ENCODE assay signal across 9 cellular contexts in genomic region chrX:103376979-103377324, GRCh38. TPM values are rescaled to one million over a fixed set of nuclear protein-coding genes. Genes with fewer than 3 reads are reported as not detected.
A peak's percentile ranks its signal among the peaks of the same experiment; 100 is the strongest.
DNase-seq lines count a peak whose midpoint lies in the region; ATAC-seq and TF ChIP-seq lines count a peak whose summit lies in the region.
"Had no signal": no experiment of that assay in that cellular context is flagged by ENCODE, and none has a peak within 500 bp of the region (broad histone marks: within the 10 kb centered on the region; RNA-seq: fewer than 3 reads in every experiment).

No MANE protein-coding gene starts in this region.

- ATAC-seq in activated T-helper 17 cell treated with anti-CD3 and anti-CD28 coated beads, Interleukin-2, amount 50 U/mL, for 72 hours (replicated peaks): no peak
- no peak for ATAC-seq in HG03039 (IDR thresholded peaks at IDR 0.05; ENCODE audit: unreplicated experiment)
- ATAC-seq in HG02610 (IDR thresholded peaks at IDR 0.05; ENCODE audit: unreplicated experiment): no peak

- H3K27ac Mint-ChIP-seq in activated T-helper 17 cell treated with anti-CD3 and anti-CD28 coated beads, Interleukin-2, amount 50 U/mL, for 72 hours: no peak overlapping the region

- POLR2A ChIA-PET in BJ (lab: Charles Lee): no interaction called here

- peaks cover 3% of the 10 kb centered on the region for H3K27me3 Mint-ChIP-seq in activated T-helper 17 cell treated with anti-CD3 and anti-CD28 coated beads, Interleukin-2, amount 50 U/mL, for 72 hours

- H3K27me3 ChIP-seq in BJ (ENCODE audit: control insufficient read depth, insufficient read depth, low read length): no peaks in the 10 kb centered on the region
- H3K27me3 ChIP-seq in HUES6 (ENCODE audit: control insufficient read depth, insufficient read depth, low read length): no peaks in the 10 kb centered on the region; the same call in 1 of the 2 replicates
- no peaks in the 10 kb centered on the region for H3K27me3 ChIP-seq in cardiac muscle cell
- H3K27me3 ChIP-seq in rectal smooth muscle tissue (ENCODE audit: control insufficient read depth, insufficient read depth, low read length): peaks cover 4% of the 10 kb centered on the region

- peak overlapping the region; percentile 78 for H3K27ac ChIP-seq in HUES6 (ENCODE audit: low read depth, low read length)
- H3K27ac ChIP-seq in cardiac muscle cell: peak overlapping the region; percentile 98
- H3K27ac ChIP-seq in rectal smooth muscle tissue (ENCODE audit: low read depth, low read length): peak overlapping the region; percentile 32
- H3K27ac ChIP-seq: HL-60 had no signal

- peak overlapping the region; percentile 81 for H3K4me3 ChIP-seq in BJ (ENCODE audit: low read depth, low read length)
- H3K4me3 ChIP-seq in HUES6 (ENCODE audit: low read depth, low read length): peak overlapping the region; percentile 89
- peak overlapping the region; percentile 80 for H3K4me3 ChIP-seq in cardiac muscle cell
- peak overlapping the region; percentile 40 for H3K4me3 ChIP-seq in rectal smooth muscle tissue (ENCODE audit: low read length)

- H3K36me3 ChIP-seq in BJ (ENCODE audit: control insufficient read depth, insufficient read depth, low read length) (no peaks in the 10 kb centered on the region), HUES6 (ENCODE audit: control insufficient read depth, insufficient read depth, low read length) (peaks cover 29% of the 10 kb centered on the region), cardiac muscle cell (peaks cover 5% of the 10 kb centered on the region), rectal smooth muscle tissue (ENCODE audit: control insufficient read depth, insufficient read depth, low read length) (no peaks in the 10 kb centered on the region)

- CTCF ChIA-PET in BJ (lab: Yijun Ruan, JAX): interaction anchor here (1.1 kb wide), 1 partner anchor 20 kb away, joined by 3 read pairs; no protein-coding TSS in a partner anchor

- H3K9me3 Mint-ChIP-seq in activated T-helper 17 cell treated with anti-CD3 and anti-CD28 coated beads, Interleukin-2, amount 50 U/mL, for 72 hours: no peaks in the 10 kb centered on the region

- no peaks in the 10 kb centered on the region for H3K36me3 Mint-ChIP-seq in activated T-helper 17 cell treated with anti-CD3 and anti-CD28 coated beads, Interleukin-2, amount 50 U/mL, for 72 hours (ENCODE audit: low read depth)

- H3K9ac ChIP-seq in HUES6 (ENCODE audit: low read length) (peak overlapping the region; percentile 77), rectal smooth muscle tissue (ENCODE audit: low read length) (no peak overlapping the region)

- TF ChIP-seq CTCF in BJ (IDR thresholded peaks at IDR 0.05; ENCODE audit: insufficient read depth, low read depth, low read length): no peak
- no peak for TF ChIP-seq CTCF in cardiac muscle cell (IDR thresholded peaks at IDR 0.05; ENCODE audit: low read depth, low read length)

- no peak for DNase-seq in BJ (ENCODE audit: low read depth)
- DNase-seq in cardiac muscle cell (ENCODE audit: low read depth in 1 of 2, low spot score in 1 of 2): peak; percentile 51 to 52
- DNase-seq in HuH-7 (ENCODE audit: low spot score): no peak

- H3K4me1 Mint-ChIP-seq in activated T-helper 17 cell treated with anti-CD3 and anti-CD28 coated beads, Interleukin-2, amount 50 U/mL, for 72 hours: no peaks in the 10 kb centered on the region

- H3K9me3 ChIP-seq in HUES6 (ENCODE audit: control insufficient read depth, insufficient read depth, low read depth, low read length) (no peaks in the 10 kb centered on the region; the same call in 1 of the 2 replicates), cardiac muscle cell (ENCODE audit: low read depth) (no peaks in the 10 kb centered on the region)

- H3K4me1 ChIP-seq in HUES6 (ENCODE audit: control insufficient read depth, insufficient read depth, low read length) (peaks cover 20% of the 10 kb centered on the region; the same call in 1 of the 2 replicates), cardiac muscle cell (ENCODE audit: low read depth) (peaks cover 5% of the 10 kb centered on the region), rectal smooth muscle tissue (ENCODE audit: control insufficient read depth, insufficient read depth, low read length) (no peaks in the 10 kb centered on the region)

- peak overlapping the region; percentile 59 for H3K4me3 Mint-ChIP-seq in activated T-helper 17 cell treated with anti-CD3 and anti-CD28 coated beads, Interleukin-2, amount 50 U/mL, for 72 hours

RNA-seq across cellular contexts. Expression of gene BEX3, which starts 0.6 kb away (rescaled TPM):
- polyA plus RNA-seq in BJ (2011; rRNA removed) (107 and 267 TPM in 2 replicates), cardiac muscle cell (2,140 and 2,284 TPM in 2 replicates)
- polyA minus RNA-seq in BJ (2011; rRNA and poly(A)+ RNA removed): 37.0 and 43.8 TPM in 2 replicates
- total RNA-seq in activated T-helper 17 cell treated with anti-CD3 and anti-CD28 coated beads, Interleukin-2, amount 50 U/mL, for 72 hours: 1 to 10 TPM; 3.5 to 9.4 TPM
- 1,498 and 1,502 TPM in 2 replicates for total RNA-seq in cardiac muscle cell

RNA-seq across cellular contexts. Expression of gene TCEAL9, which starts 20.6 kb away (rescaled TPM):
- polyA plus RNA-seq in BJ (2011; rRNA removed) (15.7 and 53.5 TPM in 2 replicates), cardiac muscle cell (287 and 422 TPM in 2 replicates)
- 4.2 and 6.6 TPM in 2 replicates for polyA minus RNA-seq in BJ (2011; rRNA and poly(A)+ RNA removed)
- 1 to 10 TPM in 1 of 2 donors, under 1 TPM in 1; 0.73 to 1.1 TPM for total RNA-seq in activated T-helper 17 cell treated with anti-CD3 and anti-CD28 coated beads, Interleukin-2, amount 50 U/mL, for 72 hours
- 132 and 171 TPM in 2 replicates for total RNA-seq in cardiac muscle cell

RNA-seq across cellular contexts. Expression of gene TCEAL7, which starts 46.9 kb away (rescaled TPM):
- polyA plus RNA-seq in BJ (2011; rRNA removed) (5.5 and 10.2 TPM in 2 replicates), cardiac muscle cell (7.9 and 9.0 TPM in 2 replicates)
- 1.3 and 4.1 TPM in 2 replicates for polyA minus RNA-seq in BJ (2011; rRNA and poly(A)+ RNA removed)
- not detected for total RNA-seq in activated T-helper 17 cell treated with anti-CD3 and anti-CD28 coated beads, Interleukin-2, amount 50 U/mL, for 72 hours
- 3.5 and 7.0 TPM in 2 replicates for total RNA-seq in cardiac muscle cell

Comparison
In these comparisons a context has a peak if more than half of its experiments do, and no peak if none do; other contexts are left out.
1. DNase-seq: peak in cardiac muscle cell (2 of 2); none in BJ (single experiment) and HuH-7 (single experiment).
2. H3K27ac ChIP-seq: peak in every context shown above with its lines; median percentile 98 in cardiac muscle cell; 78 in HUES6; 32 in rectal smooth muscle tissue.
3. RNA of gene BEX3, which starts 0.6 kb away (total RNA-seq): 1,498 to 1,502 TPM in cardiac muscle cell; 3.5 to 9.4 TPM in activated T-helper 17 cell treated with anti-CD3 and anti-CD28 coated beads, Interleukin-2, amount 50 U/mL, for 72 hours; every median in the first group is over 100 times any median in the second.
4. RNA of gene TCEAL9, which starts 20.6 kb away (total RNA-seq): 132 to 171 TPM in cardiac muscle cell; 0.73 to 1.1 TPM in activated T-helper 17 cell treated with anti-CD3 and anti-CD28 coated beads, Interleukin-2, amount 50 U/mL, for 72 hours; every median in the first group is over 10 times any median in the second.
5. Peak in every context shown above with its lines, with median percentiles within 50 percentile points of each other: H3K4me3 ChIP-seq.